Comparison of ENCODE assay signal across 29 cellular contexts in the genomic region with DNA sequence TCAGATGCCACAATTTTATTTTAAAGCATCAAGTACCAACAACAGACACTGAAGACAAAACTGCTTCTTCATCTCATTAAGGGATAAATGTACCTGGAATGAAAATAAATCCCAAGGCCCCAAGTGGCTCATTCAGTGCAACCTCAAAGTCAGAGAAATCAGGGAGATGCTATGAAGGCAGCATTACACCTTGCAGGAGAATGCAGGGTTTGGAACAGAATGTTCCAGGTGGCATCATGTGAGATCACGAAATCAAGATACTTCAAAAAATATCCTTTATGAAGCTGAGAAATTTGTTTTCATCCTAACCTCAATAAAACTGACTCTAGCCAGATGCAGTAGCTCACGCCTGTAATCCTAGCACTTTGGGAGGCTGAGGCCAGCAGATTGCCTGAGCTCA.
"Had no signal": no experiment of that assay in that cellular context is flagged by ENCODE, and none has a peak within 500 bp of the region (broad histone marks: within the 10 kb centered on the region; RNA-seq: fewer than 3 reads in every experiment).

No MANE protein-coding gene starts in this region.

- H3K27me3 Mint-ChIP-seq: dendritic cell treated with granulocyte-macrophage colony-stimulating factor and Interleukin-4, amounts not matched to agents 40 ng/mL and 50 ng/mL, for 4 days had no signal

- H3K4me3 Mint-ChIP-seq: dendritic cell treated with granulocyte-macrophage colony-stimulating factor and Interleukin-4, amounts not matched to agents 40 ng/mL and 50 ng/mL, for 4 days; effector memory CD8-positive, alpha-beta T cell; endodermal cell had no signal

- H3K4me1 Mint-ChIP-seq: endodermal cell had no signal

- H3K27ac Mint-ChIP-seq: dendritic cell treated with granulocyte-macrophage colony-stimulating factor and Interleukin-4, amounts not matched to agents 40 ng/mL and 50 ng/mL, for 4 days; effector memory CD8-positive, alpha-beta T cell; endodermal cell had no signal

- H3K9me3 Mint-ChIP-seq: dendritic cell treated with granulocyte-macrophage colony-stimulating factor and Interleukin-4, amounts not matched to agents 40 ng/mL and 50 ng/mL, for 4 days; endodermal cell had no signal

- ATAC-seq: effector memory CD8-positive, alpha-beta T cell; esophagus mucosa; foreskin keratinocyte; gastrocnemius medialis; gastroesophageal sphincter; heart left ventricle; heart right ventricle had no signal

- FAIRE-seq: colon, endometrium, endothelial cell of umbilical vein, frontal cortex had no signal

- H3K27ac ChIP-seq: colonic mucosa, coronary artery, dorsolateral prefrontal cortex, epithelial cell of prostate, esophagus muscularis mucosa, esophagus squamous epithelium, foreskin keratinocyte, gastrocnemius medialis, gastroesophageal sphincter, heart left ventricle, heart right ventricle had no signal

- DNase-seq: colonic mucosa; cortex of kidney; dermis blood vessel endothelial cell; dorsolateral prefrontal cortex; effector CD4-positive, alpha-beta T cell; effector CD8-positive, alpha-beta T cell; effector memory CD4-positive, alpha-beta T cell; effector memory CD8-positive, alpha-beta T cell; endodermal cell; erythroblast; esophagus squamous epithelium; foreskin fibroblast; foreskin keratinocyte; foreskin melanocyte; gastrocnemius medialis; glutamatergic neuron; head of caudate nucleus; heart left ventricle; heart right ventricle had no signal
